In the genomic region with DNA sequence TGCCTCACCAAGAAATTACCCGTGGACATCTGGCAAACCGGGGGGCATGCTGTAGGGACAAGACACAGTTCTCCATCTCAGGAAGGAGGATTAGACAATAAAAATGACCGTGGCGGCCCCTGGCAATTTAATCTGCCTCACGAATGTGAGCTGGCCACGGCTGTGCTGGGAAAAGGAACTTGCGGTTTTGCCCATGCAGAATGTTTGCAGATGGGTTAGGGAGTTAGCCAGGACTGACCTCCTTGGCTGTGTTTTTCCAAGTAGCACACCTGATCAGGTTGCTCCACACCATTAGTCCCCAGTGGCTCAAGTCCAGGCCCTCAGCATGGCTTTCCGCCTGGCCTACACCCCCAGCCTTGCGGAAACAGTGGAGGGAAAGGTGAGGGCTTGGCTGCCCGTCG, we compare ENCODE assay signal across 10 cellular contexts. TPM values are rescaled to one million over a fixed set of nuclear protein-coding genes. Genes with fewer than 3 reads are reported as not detected.
DNase-seq lines count a peak whose midpoint lies in the region; ATAC-seq, FAIRE-seq and TF ChIP-seq lines count a peak whose summit lies in the region.
"Had no signal": no experiment of that assay in that cellular context is flagged by ENCODE, and none has a peak within 500 bp of the region (broad histone marks: within the 10 kb centered on the region; RNA-seq: fewer than 3 reads in every experiment).

No MANE protein-coding gene starts in this region.

- H3K9me3 ChIP-seq in mucosa of descending colon = no peaks in the 10 kb centered on the region

- H3K36me3 ChIP-seq in brain microvascular endothelial cell (replicated peaks) = peaks cover 6% of the 10 kb centered on the region
- no peaks in the 10 kb centered on the region for H3K36me3 ChIP-seq in mucosa of descending colon (ENCODE audit: low read depth)

- no peaks in the 10 kb centered on the region for H3K27me3 Mint-ChIP-seq in activated naive CD4-positive, alpha-beta T cell treated with anti-CD3 and anti-CD28 coated beads, Interleukin-2, amount 10 ng/mL, durations not matched to agents 7 days and 5 days

- H3K4me1 ChIP-seq in mucosa of descending colon (ENCODE audit: low read depth) = peaks cover 83% of the 10 kb centered on the region

- CTCF ChIA-PET in activated naive CD4-positive, alpha-beta T cell treated with anti-CD3 and anti-CD28 coated beads, Interleukin-2, amount 10 ng/mL, durations not matched to agents 7 days and 5 days (lab: Charles Lee) = no interaction called here

- no peaks in the 10 kb centered on the region for H3K27me3 ChIP-seq in brain microvascular endothelial cell (replicated peaks)

- ATAC-seq in mucosa of descending colon (peak; percentile 6), GM18868 (IDR thresholded peaks at IDR 0.05; ENCODE audit: unreplicated experiment) (no peak), HG03457 (IDR thresholded peaks at IDR 0.05; ENCODE audit: unreplicated experiment) (no peak)
- ATAC-seq: HCT116 had no signal

- no peak for FAIRE-seq in D721Med (lab: Jason Lieb, UNC)

- in situ Hi-C loops in brain microvascular endothelial cell (cut with HindIII; ENCODE audit: low pct_ligation_motif_present, low sequenced_read_pairs) = no loop called here

- no peaks in the 10 kb centered on the region for H3K9me3 Mint-ChIP-seq in activated naive CD4-positive, alpha-beta T cell treated with anti-CD3 and anti-CD28 coated beads, Interleukin-2, amount 10 ng/mL, durations not matched to agents 7 days and 5 days

- no peak overlapping the region for H3K27ac Mint-ChIP-seq in activated naive CD4-positive, alpha-beta T cell treated with anti-CD3 and anti-CD28 coated beads, Interleukin-2, amount 10 ng/mL, durations not matched to agents 7 days and 5 days

- peaks cover 11% of the 10 kb centered on the region for H3K4me1 Mint-ChIP-seq in activated naive CD4-positive, alpha-beta T cell treated with anti-CD3 and anti-CD28 coated beads, Interleukin-2, amount 10 ng/mL, durations not matched to agents 7 days and 5 days

- peak overlapping the region; percentile 87 for H3K27ac ChIP-seq in brain microvascular endothelial cell

- no peak overlapping the region for H3K4me3 ChIP-seq in brain microvascular endothelial cell (ENCODE audit: low read depth, low read length)
- H3K4me3 ChIP-seq in mucosa of descending colon = no peak overlapping the region

- intact Hi-C loops in mucosa of descending colon (cut with DNase I, micrococcal nuclease) = no loop called here

- H3K4me3 Mint-ChIP-seq in activated naive CD4-positive, alpha-beta T cell treated with anti-CD3 and anti-CD28 coated beads, Interleukin-2, amount 10 ng/mL, durations not matched to agents 7 days and 5 days = no peak overlapping the region

- TF ChIP-seq CTCF in brain microvascular endothelial cell (IDR thresholded peaks at IDR 0.05; ENCODE audit: low read depth, low read length, missing control alignments) (no peak), mucosa of descending colon (IDR thresholded peaks at IDR 0.05) (no peak), D721Med (IDR thresholded peaks at IDR 0.05; ENCODE audit: insufficient read depth, missing control alignments) (no peak)

- peaks cover 7% of the 10 kb centered on the region for H3K36me3 Mint-ChIP-seq in activated naive CD4-positive, alpha-beta T cell treated with anti-CD3 and anti-CD28 coated beads, Interleukin-2, amount 10 ng/mL, durations not matched to agents 7 days and 5 days

- peak; percentile 81 for DNase-seq in A172 (ENCODE audit: low spot score)
- DNase-seq in HT-29 (ENCODE audit: low spot score) = peak; percentile 82
- DNase-seq in brain microvascular endothelial cell = peak; percentile 29
- peak in 2 of 3 donors; percentile 49 to 60 for DNase-seq in mucosa of descending colon
- no peak for DNase-seq in D721Med (ENCODE audit: insufficient read length, low spot score)
- DNase-seq in activated naive CD4-positive, alpha-beta T cell treated with anti-CD3 and anti-CD28 coated beads, Interleukin-2, amount 10 ng/mL, durations not matched to agents 7 days and 5 days = no peak
- DNase-seq: activated naive CD4-positive, alpha-beta T cell had no signal

RNA-seq across cellular contexts. Expression of a gene that starts 20.8 kb away (rescaled TPM):
- 8.9 and 13.3 TPM in 2 replicates for total RNA-seq in A172 (2014; rRNA removed; shearing (Covaris generic))
- total RNA-seq in HT-29 (2014; rRNA removed; shearing (Covaris generic)) = 23.8 and 36.3 TPM in 2 replicates
- total RNA-seq in mucosa of descending colon = 100 to 1,000 TPM in 1 of 3 donors, 10 to 100 TPM in 2; 89.9 to 133 (median 91.3) TPM

RNA-seq across cellular contexts. Expression of a gene that starts 56.5 kb away (rescaled TPM):
- total RNA-seq in A172 (2014; rRNA removed; shearing (Covaris generic)) = 51.2 and 52.2 TPM in 2 replicates
- 52.1 and 53.0 TPM in 2 replicates for total RNA-seq in HT-29 (2014; rRNA removed; shearing (Covaris generic))
- 10 to 100 TPM; 13.0 to 17.0 (median 14.9) TPM for total RNA-seq in mucosa of descending colon

RNA-seq across cellular contexts. Expression of a gene that starts 56.7 kb away (rescaled TPM):
- 56.4 and 69.1 TPM in 2 replicates for total RNA-seq in A172 (2014; rRNA removed; shearing (Covaris generic))
- total RNA-seq in HT-29 (2014; rRNA removed; shearing (Covaris generic)) = 100 and 105 TPM in 2 replicates
- total RNA-seq in mucosa of descending colon = 10 to 100 TPM; 46.4 to 60.6 (median 53.2) TPM

Comparison
In these comparisons a context has a peak if more than half of its experiments do, and no peak if none do; other contexts are left out.
1. DNase-seq: peak in A172 (single experiment), HT-29 (single experiment), brain microvascular endothelial cell (single experiment) and mucosa of descending colon (2 of 3); none in D721Med (single experiment) and activated naive CD4-positive, alpha-beta T cell treated with anti-CD3 and anti-CD28 coated beads, Interleukin-2, amount 10 ng/mL, durations not matched to agents 7 days and 5 days (single experiment).